1 cellular context compared by ENCODE assay signal in genomic region chr5:6576861-6577501, GRCh38.
TF ChIP-seq lines count a peak whose summit lies in the region.

No MANE protein-coding gene starts in this region.

TF ChIP-seq in HepG2, 621 proteins besides CTCF, POLR2A, EP300 and RAD21 (continued from another document):
- TF ChIP-seq LRRFIP1 (CRISPR knock-in tag; conservative IDR thresholded peaks at IDR 0.05) (no peak), ZFP36L2 (CRISPR knock-in tag; IDR thresholded peaks at IDR 0.05) (no peak), ZSCAN25 (CRISPR knock-in tag; IDR thresholded peaks at IDR 0.05) (no peak), STAG1 (CRISPR knock-in tag; IDR thresholded peaks at IDR 0.05) (peak; percentile 75), ZNF564 (CRISPR knock-in tag; IDR thresholded peaks at IDR 0.05) (peak; percentile 99), FOXA3 (CRISPR knock-in tag; IDR thresholded peaks at IDR 0.05) (no peak), MXD3 (CRISPR knock-in tag; IDR thresholded peaks at IDR 0.05) (no peak)
